In genomic region chr6:131293472-131293911, GRCh38 we compare ENCODE assay signal across 21 cellular contexts.
DNase-seq lines count a peak whose midpoint lies in the region; ATAC-seq and TF ChIP-seq lines count a peak whose summit lies in the region.
"Had no signal": no experiment of that assay in that cellular context is flagged by ENCODE, and none has a peak within 500 bp of the region (broad histone marks: within the 10 kb centered on the region; RNA-seq: fewer than 3 reads in every experiment).

No MANE protein-coding gene starts in this region.

- H3K36me3 ChIP-seq in right lobe of liver (no peaks in the 10 kb centered on the region), upper lobe of right lung (no peaks in the 10 kb centered on the region)
- H3K36me3 ChIP-seq: thoracic aorta had no signal

- no peak overlapping the region for H3K4me3 Mint-ChIP-seq in activated T-cell treated with anti-CD3 and anti-CD28 coated beads, Interleukin-2, amount 50 U/mL, for 24 hours
- no peak overlapping the region for H3K4me3 Mint-ChIP-seq in T-helper 17 cell
- H3K4me3 Mint-ChIP-seq: activated CD8-positive, alpha-beta T cell treated with anti-CD3 and anti-CD28 coated beads for 36 hours; activated naive CD4-positive, alpha-beta T cell treated with anti-CD3 and anti-CD28 coated beads for 36 hours; B cell had no signal

- ATAC-seq in T-helper 17 cell: no peak
- peak in 3 of 4 donors; percentile 21 to 40 (median 25) for ATAC-seq in right lobe of liver
- peak; percentile 45 for ATAC-seq in upper lobe of right lung
- ATAC-seq: activated CD8-positive, alpha-beta T cell treated with anti-CD3 and anti-CD28 coated beads for 36 hours; psoas muscle had no signal

- H3K4me1 Mint-ChIP-seq in activated T-cell treated with anti-CD3 and anti-CD28 coated beads, Interleukin-2, amount 50 U/mL, for 24 hours (ENCODE audit: low read depth): peaks cover 25% of the 10 kb centered on the region
- H3K4me1 Mint-ChIP-seq in T-helper 17 cell: peaks cover 24% of the 10 kb centered on the region

- H3K4me1 ChIP-seq in right lobe of liver (peaks cover 0 to 9% (median 0%) of the 10 kb centered on the region in 4 donors), upper lobe of right lung (peaks cover 8% of the 10 kb centered on the region)
- H3K4me1 ChIP-seq: psoas muscle had no signal

- WGBS in right lobe of liver (ENCODE audit: insufficient coverage, low coverage, low lambda C conversion rate, missing lambda C conversion rate): 25% methylated on average over 1 of the region's 3 CpGs

- H3K27me3 ChIP-seq in right lobe of liver: no peaks in the 10 kb centered on the region
- H3K27me3 ChIP-seq in upper lobe of right lung: no peaks in the 10 kb centered on the region

- TF ChIP-seq POLR2A in right lobe of liver (IDR thresholded peaks at IDR 0.05): no peak

- H3K27me3 Mint-ChIP-seq in activated T-cell treated with anti-CD3 and anti-CD28 coated beads, Interleukin-2, amount 50 U/mL, for 24 hours: no peaks in the 10 kb centered on the region
- H3K27me3 Mint-ChIP-seq in T-helper 17 cell: no peaks in the 10 kb centered on the region
- H3K27me3 Mint-ChIP-seq: activated CD8-positive, alpha-beta T cell treated with anti-CD3 and anti-CD28 coated beads for 36 hours; B cell had no signal

- H3K27ac ChIP-seq in right lobe of liver (no peak overlapping the region), upper lobe of right lung (no peak overlapping the region), substantia nigra (ENCODE audit: low read depth, low read length, poor library complexity, severe bottlenecking) (no peak overlapping the region)
- H3K27ac ChIP-seq: psoas muscle, thoracic aorta had no signal

- intact Hi-C loops in right lobe of liver (cut with DNase I): no loop called here
- intact Hi-C loops in upper lobe of right lung (cut with DNase I): no loop called here

- TF ChIP-seq CTCF in right lobe of liver (IDR thresholded peaks at IDR 0.05) (no peak), upper lobe of right lung (IDR thresholded peaks at IDR 0.05) (no peak)

- peaks cover 8% of the 10 kb centered on the region for H3K36me3 Mint-ChIP-seq in activated T-cell treated with anti-CD3 and anti-CD28 coated beads, Interleukin-2, amount 50 U/mL, for 24 hours (ENCODE audit: low read depth)
- no peaks in the 10 kb centered on the region for H3K36me3 Mint-ChIP-seq in T-helper 17 cell (ENCODE audit: low read depth)

- H3K27ac Mint-ChIP-seq in activated T-cell treated with anti-CD3 and anti-CD28 coated beads, Interleukin-2, amount 50 U/mL, for 24 hours: peak overlapping the region; percentile 68
- H3K27ac Mint-ChIP-seq in T-helper 17 cell: peak overlapping the region; percentile 92
- H3K27ac Mint-ChIP-seq: activated naive CD4-positive, alpha-beta T cell treated with anti-CD3 and anti-CD28 coated beads for 36 hours; B cell had no signal

- no peak for DNase-seq in activated T-cell treated with anti-CD3 and anti-CD28 coated beads, Interleukin-2, amount 50 U/mL, for 24 hours
- DNase-seq in activated T-cell treated with anti-CD3 and anti-CD28 coated beads, Interleukin-2, amount 50 U/mL, for 1 hour: no peak
- DNase-seq in T-helper 17 cell (no peak), right lobe of liver (no peak), upper lobe of right lung (no peak), substantia nigra (lab: John Stamatoyannopoulos, UW) (no peak), SW 1271 (lab: John Stamatoyannopoulos, UW) (no peak)
- no peak for DNase-seq in stimulated activated CD4-positive, alpha-beta T cell treated with anti-CD3 and anti-CD28 coated beads, Interleukin-12 subunit alpha, Interleukin-12 subunit beta, amount 100 ng/mL, for 4 hours
- DNase-seq: activated CD8-positive, alpha-beta T cell treated with anti-CD3 and anti-CD28 coated beads for 36 hours; activated naive CD4-positive, alpha-beta T cell treated with anti-CD3 and anti-CD28 coated beads for 36 hours; anterior cingulate cortex; central memory CD4-positive, alpha-beta T cell; glutamatergic neuron; GOT3; MM.1S; NCI-H1436 treated with DMSO at 0.1 percent for 48 hours; psoas muscle; stimulated activated CD4-positive, alpha-beta T cell treated with anti-CD3 and anti-CD28 coated beads, Interleukin-1b, Interleukin-23, amount 100 ng/mL, for 48 hours; T1000 had no signal

- H3K9me3 ChIP-seq in T-helper 17 cell (ENCODE audit: control insufficient read depth, low read length, poor library complexity, severe bottlenecking) (no peaks in the 10 kb centered on the region), right lobe of liver (no peaks in the 10 kb centered on the region), upper lobe of right lung (no peaks in the 10 kb centered on the region)
- H3K9me3 ChIP-seq: psoas muscle, thoracic aorta had no signal

- H3K9me3 Mint-ChIP-seq in activated T-cell treated with anti-CD3 and anti-CD28 coated beads, Interleukin-2, amount 50 U/mL, for 24 hours: no peaks in the 10 kb centered on the region
- H3K9me3 Mint-ChIP-seq: activated CD8-positive, alpha-beta T cell treated with anti-CD3 and anti-CD28 coated beads for 36 hours; activated naive CD4-positive, alpha-beta T cell treated with anti-CD3 and anti-CD28 coated beads for 36 hours had no signal

- H3K4me3 ChIP-seq in right lobe of liver (no peak overlapping the region), upper lobe of right lung (no peak overlapping the region)
- H3K4me3 ChIP-seq: psoas muscle, thoracic aorta had no signal
